In genomic region chr1:29691499-29691898, GRCh38 we compare ENCODE assay signal across 16 cellular contexts.
"Had no signal": no experiment of that assay in that cellular context is flagged by ENCODE, and none has a peak within 500 bp of the region (broad histone marks: within the 10 kb centered on the region; RNA-seq: fewer than 3 reads in every experiment).

No MANE protein-coding gene starts in this region.

- H3K9me3 ChIP-seq: esophagus squamous epithelium, neutrophil, testis, transverse colon had no signal

- H3K4me1 ChIP-seq: esophagus squamous epithelium, testis, transverse colon had no signal

- DNase-seq: dermis blood vessel endothelial cell; esophagus squamous epithelium; foreskin fibroblast; glutamatergic neuron; mammary epithelial cell; naive thymus-derived CD8-positive, alpha-beta T cell; stimulated activated CD4-positive, alpha-beta T cell treated with anti-CD3 and anti-CD28 coated beads, Interleukin-2, amount 100 ng/mL, for 24 hours; stimulated activated CD4-positive, alpha-beta T cell treated with anti-CD3 and anti-CD28 coated beads, Interleukin-4, amount 100 ng/mL, for 4 hours; stimulated activated naive B cell treated with anti-CD40 and anti-IgM and Interleukin-4, amounts not matched to agents 10 μg/mL and 1 μg/mL and 100 μg/mL, for 72 hours; stimulated activated naive CD8-positive, alpha-beta T cell treated with anti-CD3 and anti-CD28 coated beads, Interleukin-15, amount 100 ng/mL, for 72 hours; testis; transverse colon had no signal

- H3K4me3 ChIP-seq: esophagus squamous epithelium, gastroesophageal sphincter, testis, transverse colon had no signal

- H3K27me3 ChIP-seq: testis had no signal

- H3K27ac ChIP-seq: esophagus squamous epithelium, gastroesophageal sphincter, neutrophil, testis, transverse colon had no signal

- H3K36me3 ChIP-seq: esophagus squamous epithelium, gastroesophageal sphincter, neutrophil, transverse colon had no signal

- ATAC-seq: gastroesophageal sphincter; left lobe of liver; naive thymus-derived CD8-positive, alpha-beta T cell; sciatic nerve; stimulated activated naive CD8-positive, alpha-beta T cell treated with anti-CD3 and anti-CD28 coated beads, Interleukin-15, amount 100 ng/mL, for 72 hours had no signal
